In the genomic region with DNA sequence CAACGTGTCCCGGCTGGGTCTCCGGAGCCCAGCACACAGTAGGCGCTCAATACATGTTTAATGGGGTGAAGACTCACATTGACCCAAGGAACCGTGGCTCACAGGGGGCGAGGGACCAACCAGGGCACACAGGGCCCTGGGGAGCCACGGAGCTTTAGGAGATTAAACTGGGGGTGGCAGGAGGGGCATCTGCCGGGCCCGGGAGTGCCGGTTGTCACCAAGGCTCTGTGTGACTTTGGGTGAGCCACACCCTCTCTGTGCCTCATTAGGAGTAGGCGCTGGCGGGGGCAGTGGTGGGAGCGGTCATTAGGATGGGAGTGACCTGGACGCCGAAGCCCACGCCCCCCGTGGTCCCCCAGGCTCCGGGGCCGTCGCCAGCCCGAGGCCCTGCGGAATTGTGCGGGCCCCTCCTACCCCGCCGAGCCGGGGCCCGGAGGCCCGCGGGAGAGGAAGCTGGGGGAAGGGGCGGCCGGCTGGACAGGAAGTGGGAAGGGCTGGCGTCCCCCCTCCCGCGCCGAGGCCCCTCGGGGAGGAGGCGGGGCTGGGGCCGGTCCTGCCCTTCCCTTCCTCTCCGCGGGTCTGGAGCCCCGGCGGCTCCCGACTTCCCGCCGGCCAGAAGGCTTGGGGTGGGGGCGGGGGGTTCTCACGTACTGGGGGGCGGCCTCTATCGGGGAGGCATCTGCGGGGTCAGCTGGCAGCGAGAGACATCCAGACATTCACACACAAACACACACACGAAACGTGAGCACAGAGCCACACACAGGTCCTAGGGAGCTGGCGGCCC, we compare ENCODE assay signal across 8 cellular contexts. TPM values are rescaled to one million over a fixed set of nuclear protein-coding genes. Genes with fewer than 3 reads are reported as not detected.
A peak's percentile ranks its signal among the peaks of the same experiment; 100 is the strongest.
DNase-seq lines count a peak whose midpoint lies in the region; ATAC-seq and TF ChIP-seq lines count a peak whose summit lies in the region.

No MANE protein-coding gene starts in this region.

- ATAC-seq in left lobe of liver (peak; percentile 38), HG02970 (IDR thresholded peaks at IDR 0.05; ENCODE audit: low FRiP score, unreplicated experiment) (no peak)

- peaks cover 0 to 38% (median 22%) of the 10 kb centered on the region in 3 donors for H3K27me3 ChIP-seq in stomach

- TF ChIP-seq POLR2A in stomach (IDR thresholded peaks at IDR 0.05) = no peak

- H3K36me3 ChIP-seq in ES-I3 (ENCODE audit: insufficient read depth, low read length) (no peaks in the 10 kb centered on the region), SK-N-MC (ENCODE audit: insufficient read depth, low read length) (no peaks in the 10 kb centered on the region), stomach (no peaks in the 10 kb centered on the region)

- DNase-seq in HuH-7.5 (ENCODE audit: low spot score) (peak; percentile 95), SK-N-MC (ENCODE audit: low read depth, low spot score) (no peak), dedifferentiated amniotic fluid mesenchymal stem cell (ENCODE audit: extremely low spot score) (peak; percentile 52), left lobe of liver (ENCODE audit: low spot score) (peak; percentile 68), stomach (no peak), NCI-H187 treated with DMSO at 0.1 percent for 48 hours (lab: John Stamatoyannopoulos, UW) (no peak)

- H3K27ac ChIP-seq in SK-N-MC = peak overlapping the region; percentile 99
- peak overlapping the region; percentile 84 to 95 (median 90) for H3K27ac ChIP-seq in stomach

- H3K9me3 ChIP-seq in ES-I3 (ENCODE audit: control insufficient read depth, insufficient read depth, low read length) (no peaks in the 10 kb centered on the region), SK-N-MC (ENCODE audit: low read depth, low read length) (no peaks in the 10 kb centered on the region), stomach (no peaks in the 10 kb centered on the region)

- H3K9ac ChIP-seq in ES-I3 (ENCODE audit: low read depth, low read length) (peak overlapping the region; percentile 70), SK-N-MC (ENCODE audit: insufficient read length) (peak overlapping the region; percentile 76)

- intact Hi-C loops in stomach (cut with DNase I; ENCODE audit: low total_unique reads) = no loop called here

- TF ChIP-seq CTCF in stomach (IDR thresholded peaks at IDR 0.05) = no peak

- H3K4me1 ChIP-seq in ES-I3 (ENCODE audit: insufficient read depth, low read length) (peaks cover 25% of the 10 kb centered on the region), stomach (peaks cover 67 to 79% (median 77%) of the 10 kb centered on the region in 4 donors)

- H3K4me3 ChIP-seq in SK-N-MC (peak overlapping the region; percentile 82), stomach (peak overlapping the region; percentile 36 to 69 (median 38))

- TF ChIP-seq EP300 in stomach (IDR thresholded peaks at IDR 0.05) = no peak

- WGBS in stomach, 5 donors = 1% methylated on average over 21 to 54 of the region's 54 CpGs

RNA-seq across cellular contexts. Expression of a gene that starts 1.8 kb away (rescaled TPM):
- 18.4 TPM for total RNA-seq in left lobe of liver
- total RNA-seq in stomach = 100 to 1,000 TPM in 1 of 5 donors, 10 to 100 TPM in 4; 22.8 to 253 (median 39.7) TPM
- polyA plus RNA-seq in stomach = 10 to 100 TPM; 49.9 to 77.6 (median 54.4) TPM

RNA-seq across cellular contexts. Expression of a gene that starts 20.0 kb away (rescaled TPM):
- 2.2 TPM for total RNA-seq in left lobe of liver
- 10 to 100 TPM in 1 of 5 donors, 1 to 10 TPM in 2, not detected in 2; 2.9 to 11.2 (median 7.2) TPM for total RNA-seq in stomach
- 1 to 10 TPM in 2 of 3 donors, under 1 TPM in 1; 0.98 to 2.4 (median 1.7) TPM for polyA plus RNA-seq in stomach

RNA-seq across cellular contexts. Expression of a gene that starts 20.5 kb away (rescaled TPM):
- total RNA-seq in left lobe of liver (10.2 TPM), stomach (10 to 100 TPM in 4 of 5 donors, 1 to 10 TPM in 1; 7.8 to 47.3 (median 15.8) TPM)
- polyA plus RNA-seq in stomach = 10 to 100 TPM in 2 of 3 donors, 1 to 10 TPM in 1; 9.5 to 39.7 (median 15.0) TPM

RNA-seq across cellular contexts. Expression of a gene that starts 31.5 kb away (rescaled TPM):
- total RNA-seq in left lobe of liver = 3.2 TPM
- 100 to 1,000 TPM in 1 of 5 donors, 10 to 100 TPM in 4; 17.3 to 102 (median 46.9) TPM for total RNA-seq in stomach
- 100 to 1,000 TPM in 1 of 3 donors, 10 to 100 TPM in 2; 14.2 to 134 (median 44.5) TPM for polyA plus RNA-seq in stomach

Comparison
In these comparisons a context has a peak if more than half of its experiments do, and no peak if none do; other contexts are left out.
1. DNase-seq: peak in HuH-7.5 (single experiment), dedifferentiated amniotic fluid mesenchymal stem cell (single experiment) and left lobe of liver (single experiment); none in SK-N-MC (single experiment), stomach (single experiment) and NCI-H187 treated with DMSO at 0.1 percent for 48 hours (single experiment).